Comparison of ENCODE assay signal across 9 cellular contexts in the genomic region with DNA sequence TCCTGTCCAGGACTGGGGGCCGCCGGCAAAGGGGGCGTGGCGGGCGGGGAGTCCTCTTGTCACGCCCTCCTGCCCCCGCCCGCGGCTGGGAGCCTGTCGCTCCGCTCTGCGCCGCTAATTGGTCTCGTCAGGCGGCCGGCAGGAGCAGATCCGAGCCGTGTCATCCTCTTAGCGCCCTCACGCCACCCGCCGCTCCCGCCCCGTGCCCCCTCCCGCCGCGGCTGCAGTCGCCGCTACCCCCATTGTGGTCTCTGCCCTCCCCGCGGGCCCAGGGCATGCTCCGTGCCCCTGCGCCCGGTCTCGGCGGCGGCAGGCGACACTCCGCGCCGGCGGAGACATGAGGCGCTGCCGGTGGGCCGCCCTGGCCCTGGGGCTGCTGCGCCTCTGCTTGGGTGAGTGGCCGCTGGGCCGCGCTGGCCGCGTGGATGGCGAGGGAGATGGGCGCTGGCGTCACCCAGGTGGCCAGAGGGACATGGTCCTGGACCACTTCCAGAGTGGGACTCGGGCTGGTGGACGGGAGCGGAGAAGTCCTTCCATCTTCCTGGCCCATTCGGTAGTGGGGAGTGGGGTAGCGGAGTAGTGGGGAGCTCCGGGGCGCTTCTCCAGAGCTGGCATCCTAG. TPM values are rescaled to one million over a fixed set of nuclear protein-coding genes. Genes with fewer than 3 reads are reported as not detected.
DNase-seq lines count a peak whose midpoint lies in the region; ATAC-seq, FAIRE-seq and TF ChIP-seq lines count a peak whose summit lies in the region.
"Had no signal": no experiment of that assay in that cellular context is flagged by ENCODE, and none has a peak within 500 bp of the region (broad histone marks: within the 10 kb centered on the region; RNA-seq: fewer than 3 reads in every experiment).

A gene (plus strand): TSS at position 114 of the 620 bp plus-strand sequence. CDS start 224 bp downstream, at position 338.

- FAIRE-seq in astrocyte (lab: Jason Lieb, UNC), result no peak

- H3K9ac ChIP-seq in OCI-LY1 (ENCODE audit: low read length), result peak within 1 kb of the TSS; percentile 41; the same call in 1 of the 2 replicates
- no peak within 1 kb of the TSS for H3K9ac ChIP-seq in astrocyte (ENCODE audit: low read length)

- no peaks in the 10 kb centered on the region for H3K9me3 Mint-ChIP-seq in astrocyte (ENCODE audit: unreplicated experiment)
- H3K9me3 Mint-ChIP-seq: dendritic cell treated with granulocyte-macrophage colony-stimulating factor and Interleukin-4, amounts not matched to agents 40 ng/mL and 50 ng/mL, for 4 days had no signal

- no peaks in the 10 kb centered on the region for H3K4me1 Mint-ChIP-seq in astrocyte (ENCODE audit: low read depth, unreplicated experiment)

- TF ChIP-seq CTCF in OCI-LY1 (IDR thresholded peaks at IDR 0.05; ENCODE audit: low read length) (no peak), astrocyte (IDR thresholded peaks at IDR 0.05; ENCODE audit: insufficient read depth, low read depth, low read length) (no peak), osteoblast (IDR thresholded peaks at IDR 0.05; ENCODE audit: extremely low read depth, low read depth, low read length) (no peak)

- H2AFZ ChIP-seq in OCI-LY1 (ENCODE audit: low read length) (no peak within 1 kb of the TSS), astrocyte (ENCODE audit: low read depth, low read length) (peak within 1 kb of the TSS; percentile 69), osteoblast (ENCODE audit: low read length) (no peak within 1 kb of the TSS)

- H3K36me3 Mint-ChIP-seq in astrocyte (ENCODE audit: low read depth, unreplicated experiment), result peaks cover 3% of the 10 kb centered on the region

- H3K36me3 ChIP-seq in OCI-LY1 (ENCODE audit: insufficient read depth, low read length) (no peaks in the 10 kb centered on the region), astrocyte (ENCODE audit: insufficient read depth, low read length) (no peaks in the 10 kb centered on the region), osteoblast (ENCODE audit: insufficient read depth, low read length) (no peaks in the 10 kb centered on the region)

- H3K27ac ChIP-seq in OCI-LY1 (ENCODE audit: low read depth, low read length, poor library complexity, severe bottlenecking) (no peak within 1 kb of the TSS), astrocyte (ENCODE audit: low read depth, low read length) (no peak within 1 kb of the TSS), osteoblast (ENCODE audit: low read depth, low read length) (no peak within 1 kb of the TSS)

- H3K27me3 ChIP-seq in OCI-LY1 (ENCODE audit: insufficient read depth, low read length), result 0 out of 2 replicates have a peak, but pooled peaks cover 14% of the 10 kb centered on the region
- H3K27me3 ChIP-seq in astrocyte (ENCODE audit: insufficient read depth, low read length), result peaks cover 26% of the 10 kb centered on the region
- peaks cover 30% of the 10 kb centered on the region for H3K27me3 ChIP-seq in osteoblast (ENCODE audit: insufficient read depth, low read length)

- ATAC-seq in HG02943 (IDR thresholded peaks at IDR 0.05; ENCODE audit: low read depth, unreplicated experiment), result peak; percentile 66
- ATAC-seq in left colon, result peak; percentile 40

- H3K4me3 ChIP-seq in OCI-LY1 (ENCODE audit: low read depth, low read length, poor library complexity, severe bottlenecking) (peak within 1 kb of the TSS; percentile 53), astrocyte (ENCODE audit: insufficient read depth, low read depth, low read length) (no peak within 1 kb of the TSS), osteoblast (ENCODE audit: insufficient read depth, low read length) (no peak within 1 kb of the TSS)

- DNase-seq in activated T-cell treated with anti-CD3 and anti-CD28 coated beads for 1 hour (ENCODE audit: low read depth), result peak; percentile 33
- DNase-seq in activated T-cell treated with anti-CD3 and anti-CD28 coated beads for 4 hours, result no peak
- DNase-seq in astrocyte (ENCODE audit: low read depth), result no peak
- peak; percentile 80 for DNase-seq in left colon
- peak in 2 of 3 experiments; percentile 9 to 18 for DNase-seq in stimulated activated CD4-positive, alpha-beta T cell treated with anti-CD3 and anti-CD28 coated beads, TNF-alpha, amount 100 ng/mL, for 4 hours (ENCODE audit: low read depth in 3 of 3)
- DNase-seq in osteoblast (ENCODE audit: insufficient read length, low spot score, missing footprints), result no peak

- intact Hi-C loops in left colon (cut with DNase I, micrococcal nuclease), result no loop called here

- H4K20me1 ChIP-seq in OCI-LY1 (ENCODE audit: insufficient read depth, low read length) (no peaks in the 10 kb centered on the region), astrocyte (ENCODE audit: insufficient read depth, low read length) (no peaks in the 10 kb centered on the region), osteoblast (ENCODE audit: insufficient read depth, low read length) (no peaks in the 10 kb centered on the region)

- H3K79me2 ChIP-seq in OCI-LY1 (ENCODE audit: insufficient read depth, low read length) (no peaks in the 10 kb centered on the region), astrocyte (ENCODE audit: insufficient read depth, low read length) (no peaks in the 10 kb centered on the region), osteoblast (ENCODE audit: insufficient read depth, low read length) (no peaks in the 10 kb centered on the region)

- peaks cover 73% of the 10 kb centered on the region for H3K27me3 Mint-ChIP-seq in astrocyte (ENCODE audit: low read depth, unreplicated experiment)

- peaks cover 6% of the 10 kb centered on the region for H3K4me1 ChIP-seq in OCI-LY1 (ENCODE audit: insufficient read depth, low read length, severe bottlenecking)
- no peaks in the 10 kb centered on the region for H3K4me1 ChIP-seq in astrocyte (ENCODE audit: insufficient read depth, low read length)
- H3K4me1 ChIP-seq in osteoblast (ENCODE audit: insufficient read depth, low read length), result no peaks in the 10 kb centered on the region

- no peaks in the 10 kb centered on the region for H3F3A ChIP-seq in OCI-LY1 (ENCODE audit: insufficient read depth, low read length)

- H3K4me3 Mint-ChIP-seq in astrocyte (ENCODE audit: unreplicated experiment), result peak within 1 kb of the TSS; percentile 27
- H3K4me3 Mint-ChIP-seq: dendritic cell treated with granulocyte-macrophage colony-stimulating factor and Interleukin-4, amounts not matched to agents 40 ng/mL and 50 ng/mL, for 4 days had no signal

- H3K9me3 ChIP-seq in OCI-LY1 (ENCODE audit: low read length) (no peaks in the 10 kb centered on the region), astrocyte (ENCODE audit: insufficient read depth, low read depth, low read length) (no peaks in the 10 kb centered on the region), osteoblast (ENCODE audit: low read depth, low read length) (no peaks in the 10 kb centered on the region)

- H3K27ac Mint-ChIP-seq in astrocyte (ENCODE audit: unreplicated experiment), result no peak within 1 kb of the TSS
- H3K27ac Mint-ChIP-seq: dendritic cell treated with granulocyte-macrophage colony-stimulating factor and Interleukin-4, amounts not matched to agents 40 ng/mL and 50 ng/mL, for 4 days had no signal

- no peaks in the 10 kb centered on the region for H3K9me2 ChIP-seq in OCI-LY1 (ENCODE audit: low read depth, low read length)

- H3K4me2 ChIP-seq in OCI-LY1 (ENCODE audit: low read length) (peak within 1 kb of the TSS; percentile 70), astrocyte (ENCODE audit: low read length) (peak within 1 kb of the TSS; percentile 80), osteoblast (ENCODE audit: insufficient read depth, low read length) (no peak within 1 kb of the TSS)

RNA-seq across cellular contexts. Expression of the gene that starts here (rescaled TPM):
- total RNA-seq in astrocyte (0.41 and 0.75 TPM in 2 replicates), left colon (100 to 1,000 TPM in 1 of 2 donors, 10 to 100 TPM in 1; 63.7 to 127 TPM), osteoblast (under 0.01 TPM in 1 of 2 replicates, not detected in the other)

Comparison
In these comparisons a context has a peak if more than half of its experiments do, and no peak if none do; other contexts are left out.
1. RNA of the gene that starts here (total RNA-seq): 63.7 to 127 TPM in left colon; 0.41 to 0.75 TPM in astrocyte and under 0.01 TPM in osteoblast; every median in the first group is over 10 times any median in the second.
2. DNase-seq: peak in activated T-cell treated with anti-CD3 and anti-CD28 coated beads for 1 hour (single experiment), left colon (2 of 2) and stimulated activated CD4-positive, alpha-beta T cell treated with anti-CD3 and anti-CD28 coated beads, TNF-alpha, amount 100 ng/mL, for 4 hours (2 of 3); none in activated T-cell treated with anti-CD3 and anti-CD28 coated beads for 4 hours (single experiment), astrocyte (single experiment) and osteoblast (single experiment).